In genomic region chr5:164958688-164959087, GRCh38 we compare ENCODE assay signal across 21 cellular contexts.
DNase-seq lines count a peak whose midpoint lies in the region; ATAC-seq and TF ChIP-seq lines count a peak whose summit lies in the region.
"Had no signal": no experiment of that assay in that cellular context is flagged by ENCODE, and none has a peak within 500 bp of the region (broad histone marks: within the 10 kb centered on the region; RNA-seq: fewer than 3 reads in every experiment).

No MANE protein-coding gene starts in this region.

- H3K4me3 ChIP-seq in breast epithelium, result no peak overlapping the region
- H3K4me3 ChIP-seq: coronary artery, skin epidermis had no signal

- H3K4me1 Mint-ChIP-seq in MCF 10A (ENCODE audit: insufficient read depth, unreplicated experiment), result no peaks in the 10 kb centered on the region
- H3K4me1 Mint-ChIP-seq: activated T-helper 17 cell treated with anti-CD3 and anti-CD28 coated beads, Interleukin-2, amount 50 U/mL, for 72 hours; CD4-positive, alpha-beta memory T cell; natural killer cell had no signal

- TF ChIP-seq CTCF in MCF 10A (IDR thresholded peaks at IDR 0.05; ENCODE audit: unreplicated experiment) (no peak), breast epithelium (IDR thresholded peaks at IDR 0.05) (no peak), foreskin keratinocyte (conservative IDR thresholded peaks at IDR 0.05) (peak; percentile 24)

- POLR2A ChIA-PET in MCF 10A (lab: Yijun Ruan, JAX), result interaction anchor here (0.6 kb wide), 1 partner anchor 40 kb away, joined by 3 read pairs; no protein-coding TSS in a partner anchor

- no TSS peak for BruUV-seq in MCF 10A (replicated peaks; lab: Mats Ljungman, UMichigan)

- no peak for TF ChIP-seq POLR2A in breast epithelium (IDR thresholded peaks at IDR 0.05)

- ATAC-seq in foreskin keratinocyte (no peak), GM21825 (IDR thresholded peaks at IDR 0.05; ENCODE audit: unreplicated experiment) (no peak)
- ATAC-seq: activated T-helper 17 cell treated with anti-CD3 and anti-CD28 coated beads, Interleukin-2, amount 50 U/mL, for 72 hours; natural killer cell had no signal

- CTCF ChIA-PET in MCF 10A (lab: Yijun Ruan, JAX), result interaction anchor here (0.6 to 1.4 kb wide), 8 partner anchors 11 to 443 kb away, joined by 3 to 6 read pairs (median 3); no protein-coding TSS in a partner anchor

- H3K36me3 ChIP-seq in breast epithelium, result no peaks in the 10 kb centered on the region

- H3K36me3 Mint-ChIP-seq in MCF 10A (ENCODE audit: insufficient read depth, unreplicated experiment), result no peaks in the 10 kb centered on the region
- H3K36me3 Mint-ChIP-seq: brain; CD4-positive, alpha-beta memory T cell had no signal

- peaks cover 7% of the 10 kb centered on the region for H3K9me3 Mint-ChIP-seq in MCF 10A (ENCODE audit: unreplicated experiment)

- H3K27me3 Mint-ChIP-seq in MCF 10A (ENCODE audit: insufficient read depth, unreplicated experiment), result no peaks in the 10 kb centered on the region
- H3K27me3 Mint-ChIP-seq: activated T-helper 17 cell treated with anti-CD3 and anti-CD28 coated beads, Interleukin-2, amount 50 U/mL, for 72 hours; brain; CD4-positive, alpha-beta memory T cell had no signal

- H3K27ac ChIP-seq in breast epithelium (no peak overlapping the region), foreskin keratinocyte (no peak overlapping the region)
- H3K27ac ChIP-seq: coronary artery, skin epidermis had no signal

- DNase-seq in MCF 10A (ENCODE audit: unreplicated experiment) (peak; percentile 14), breast epithelium (ENCODE audit: low spot score in 2 of 2) (no peak), RKO (ENCODE audit: low spot score) (peak; percentile 3), foreskin keratinocyte (no peak), AG08396 (ENCODE audit: low spot score) (no peak), putamen (ENCODE audit: low spot score) (no peak), Ammon's horn (ENCODE audit: low spot score) (no peak)
- DNase-seq: activated CD4-positive, alpha-beta T cell treated with anti-CD3 and anti-CD28 coated beads for 48 hours; hypothalamus; kidney; natural killer cell; NCI-H1417; NCI-H2171; NCI-H82; stimulated activated CD4-positive, alpha-beta T cell treated with anti-CD3 and anti-CD28 coated beads, Interleukin-4, amount 100 ng/mL, for 1 hour had no signal

- H3K4me1 ChIP-seq in breast epithelium, result no peaks in the 10 kb centered on the region
- no peaks in the 10 kb centered on the region for H3K4me1 ChIP-seq in foreskin keratinocyte

- intact Hi-C loops in MCF 10A (cut with micrococcal nuclease) (loop anchor here (5.0 kb wide), 1 partner anchor 249 kb away; no protein-coding TSS in a partner anchor), breast epithelium (cut with DNase I; ENCODE audit: low total_unique reads) (no loop called here)

- H3K27me3 ChIP-seq in breast epithelium (no peaks in the 10 kb centered on the region), foreskin keratinocyte (no peaks in the 10 kb centered on the region)

- H3K27ac Mint-ChIP-seq in MCF 10A (ENCODE audit: low read depth, unreplicated experiment), result no peak overlapping the region
- H3K27ac Mint-ChIP-seq: activated T-helper 17 cell treated with anti-CD3 and anti-CD28 coated beads, Interleukin-2, amount 50 U/mL, for 72 hours; brain; CD4-positive, alpha-beta memory T cell; natural killer cell had no signal

- H3K9me3 ChIP-seq in breast epithelium, result no peaks in the 10 kb centered on the region

- H3K4me3 Mint-ChIP-seq in MCF 10A (ENCODE audit: unreplicated experiment), result no peak overlapping the region
- H3K4me3 Mint-ChIP-seq: activated T-helper 17 cell treated with anti-CD3 and anti-CD28 coated beads, Interleukin-2, amount 50 U/mL, for 72 hours; brain; CD4-positive, alpha-beta memory T cell; natural killer cell had no signal

Comparison
In these comparisons a context has a peak if more than half of its experiments do, and no peak if none do; other contexts are left out.
1. DNase-seq: peak in MCF 10A (single experiment) and RKO (single experiment); none in breast epithelium (0 of 2), foreskin keratinocyte (0 of 2), AG08396 (single experiment), putamen (single experiment) and Ammon's horn (single experiment).